In the genomic region with DNA sequence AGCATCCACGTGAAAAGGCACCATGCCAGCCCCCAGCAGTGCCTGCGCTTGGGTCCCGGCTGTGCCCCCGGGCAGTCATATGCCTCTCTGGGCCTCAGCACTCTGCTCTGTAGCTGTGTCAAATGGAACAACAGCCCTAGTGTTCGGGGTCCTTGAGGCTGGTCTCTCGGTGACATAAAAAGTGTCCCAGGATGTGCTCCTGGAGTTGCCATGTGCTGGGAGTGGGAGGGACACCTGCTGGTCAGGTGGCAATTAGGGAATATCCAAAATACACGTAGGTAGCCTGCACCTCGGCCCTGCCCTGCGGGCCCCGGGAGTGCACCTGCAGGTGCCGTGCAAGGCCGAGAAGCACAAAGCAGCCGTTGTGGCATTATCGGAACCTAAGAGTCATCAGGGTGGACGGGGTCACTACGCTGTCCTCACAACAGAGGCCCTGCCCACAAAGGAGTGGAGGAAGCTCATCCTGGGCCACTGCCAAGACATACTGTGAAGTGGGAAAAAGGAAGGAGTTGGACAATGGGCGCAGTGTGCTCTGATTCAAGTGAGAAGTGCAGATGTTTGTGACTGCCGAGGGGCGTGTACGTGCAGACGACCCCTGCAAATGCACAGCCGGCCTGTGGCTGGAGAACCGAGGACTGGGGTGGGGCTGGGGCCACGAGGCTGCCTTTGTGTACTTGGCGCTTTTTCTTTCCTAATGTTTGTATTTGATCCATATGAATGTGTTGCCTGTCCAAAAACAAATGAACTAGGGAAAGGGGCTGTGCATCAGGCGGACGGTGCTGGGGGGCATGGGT, we compare ENCODE assay signal across 10 cellular contexts. TPM values are rescaled to one million over a fixed set of nuclear protein-coding genes. Genes with fewer than 3 reads are reported as not detected.
DNase-seq lines count a peak whose midpoint lies in the region; ATAC-seq and TF ChIP-seq lines count a peak whose summit lies in the region.
"Had no signal": no experiment of that assay in that cellular context is flagged by ENCODE, and none has a peak within 500 bp of the region (broad histone marks: within the 10 kb centered on the region; RNA-seq: fewer than 3 reads in every experiment).

No MANE protein-coding gene starts in this region.

- TF ChIP-seq CTCF in RWPE2 (IDR thresholded peaks at IDR 0.05; ENCODE audit: poor library complexity, severe bottlenecking): peak; percentile 49
- no peak for TF ChIP-seq CTCF in nephron progenitor cell (IDR thresholded peaks at IDR 0.05)

- H3K4me3 Mint-ChIP-seq in nephron progenitor cell: no peak overlapping the region
- no peak overlapping the region for H3K4me3 Mint-ChIP-seq in T-helper 17 cell
- H3K4me3 Mint-ChIP-seq: activated naive CD8-positive, alpha-beta T cell treated with anti-CD3 and anti-CD28 coated beads, Interleukin-2, amount 50 U/mL, for 24 hours had no signal

- H3K9me3 ChIP-seq in RWPE2 (ENCODE audit: severe bottlenecking) (no peaks in the 10 kb centered on the region), T-helper 17 cell (ENCODE audit: control insufficient read depth, low read length, poor library complexity, severe bottlenecking) (no peaks in the 10 kb centered on the region)

- H3K4me1 Mint-ChIP-seq in nephron progenitor cell (peaks cover 35% of the 10 kb centered on the region), T-helper 17 cell (no peaks in the 10 kb centered on the region)
- H3K4me1 Mint-ChIP-seq: activated naive CD8-positive, alpha-beta T cell treated with anti-CD3 and anti-CD28 coated beads, Interleukin-2, amount 50 U/mL, for 24 hours had no signal

- peak; percentile 88 for DNase-seq in HT1080 (ENCODE audit: low read depth)
- DNase-seq in RWPE2 (ENCODE audit: low spot score): no peak
- peak; percentile 70 for DNase-seq in Right ventricle myocardium superior
- peak; percentile 41 for DNase-seq in pulmonary artery endothelial cell (ENCODE audit: low read depth, low spot score)
- DNase-seq in stimulated activated CD8-positive, alpha-beta memory T cell treated with anti-CD3 and anti-CD28 coated beads, Interleukin-4, amount 100 ng/mL, for 48 hours: no peak
- no peak for DNase-seq in nephron progenitor cell
- no peak for DNase-seq in T-helper 17 cell
- DNase-seq: activated naive CD8-positive, alpha-beta T cell treated with anti-CD3 and anti-CD28 coated beads, Interleukin-2, amount 50 U/mL, for 24 hours; mesendoderm had no signal

- H3K27me3 ChIP-seq in RWPE2 (ENCODE audit: insufficient read depth, poor library complexity, severe bottlenecking): no peaks in the 10 kb centered on the region

- no peak overlapping the region for H3K27ac ChIP-seq in RWPE2 (ENCODE audit: poor library complexity, severe bottlenecking)

- no peaks in the 10 kb centered on the region for H3K36me3 Mint-ChIP-seq in nephron progenitor cell (ENCODE audit: low read depth)
- no peaks in the 10 kb centered on the region for H3K36me3 Mint-ChIP-seq in T-helper 17 cell (ENCODE audit: low read depth)

- ATAC-seq in RWPE2 (ENCODE audit: low read depth) (peak; percentile 23), Right ventricle myocardium superior (ENCODE audit: poor library complexity) (peak; percentile 55), T-helper 17 cell (no peak), HG02840 (IDR thresholded peaks at IDR 0.05; ENCODE audit: low FRiP score, unreplicated experiment) (no peak)
- ATAC-seq: activated naive CD8-positive, alpha-beta T cell treated with anti-CD3 and anti-CD28 coated beads, Interleukin-2, amount 50 U/mL, for 24 hours had no signal

- no peaks in the 10 kb centered on the region for H3K36me3 ChIP-seq in RWPE2 (ENCODE audit: low read depth)

- peaks cover 24% of the 10 kb centered on the region for H3K4me1 ChIP-seq in RWPE2 (ENCODE audit: insufficient read depth, poor library complexity, severe bottlenecking)

- H3K27me3 Mint-ChIP-seq in nephron progenitor cell (ENCODE audit: low read depth, poor library complexity) (peaks cover 20% of the 10 kb centered on the region), T-helper 17 cell (no peaks in the 10 kb centered on the region)
- H3K27me3 Mint-ChIP-seq: activated naive CD8-positive, alpha-beta T cell treated with anti-CD3 and anti-CD28 coated beads, Interleukin-2, amount 50 U/mL, for 24 hours had no signal

- H3K27ac Mint-ChIP-seq in nephron progenitor cell: no peak overlapping the region
- H3K27ac Mint-ChIP-seq in T-helper 17 cell: no peak overlapping the region
- H3K27ac Mint-ChIP-seq: activated naive CD8-positive, alpha-beta T cell treated with anti-CD3 and anti-CD28 coated beads, Interleukin-2, amount 50 U/mL, for 24 hours had no signal

- intact Hi-C loops in Right ventricle myocardium superior (cut with DNase I): no loop called here

- no peaks in the 10 kb centered on the region for H3K9me3 Mint-ChIP-seq in nephron progenitor cell
- H3K9me3 Mint-ChIP-seq: activated naive CD8-positive, alpha-beta T cell treated with anti-CD3 and anti-CD28 coated beads, Interleukin-2, amount 50 U/mL, for 24 hours had no signal

- H3K4me3 ChIP-seq in RWPE2 (ENCODE audit: severe bottlenecking): no peak overlapping the region

RNA-seq across cellular contexts. Expression of gene SLCO4A1, which starts 24.6 kb away (rescaled TPM):
- total RNA-seq in HT1080 (2014; rRNA removed; shearing (Covaris generic)): 45.5 and 55.7 TPM in 2 replicates
- polyA plus RNA-seq in HT1080 (2015; cell fraction: cytosol; rRNA removed): 19.0 and 26.2 TPM in 2 replicates
- polyA plus RNA-seq in HT1080 (2015; cell fraction: nucleus; rRNA removed): 43.9 and 50.8 TPM in 2 replicates
- 12.1 TPM for total RNA-seq in Right ventricle myocardium superior
- 3.6 and 10.4 TPM in 2 replicates for total RNA-seq in pulmonary artery endothelial cell
- 1 to 10 TPM; 1.9 TPM for total RNA-seq in T-helper 17 cell

RNA-seq across cellular contexts. Expression of gene NTSR1, which starts 41.7 kb away (rescaled TPM):
- total RNA-seq in HT1080 (2014; rRNA removed; shearing (Covaris generic)): 0.19 and 0.50 TPM in 2 replicates
- polyA plus RNA-seq in HT1080 (2015; cell fraction: cytosol; rRNA removed): 0.10 and 0.22 TPM in 2 replicates
- 0.15 and 0.24 TPM in 2 replicates for polyA plus RNA-seq in HT1080 (2015; cell fraction: nucleus; rRNA removed)
- total RNA-seq in Right ventricle myocardium superior (not detected), pulmonary artery endothelial cell (1.8 and 2.2 TPM in 2 replicates), T-helper 17 cell (under 1 TPM in 1 of 2 donors, not detected in 1; 0.10 TPM)

Comparison
In these comparisons a context has a peak if more than half of its experiments do, and no peak if none do; other contexts are left out.
1. DNase-seq: peak in HT1080 (single experiment), Right ventricle myocardium superior (single experiment) and pulmonary artery endothelial cell (single experiment); none in RWPE2 (single experiment), stimulated activated CD8-positive, alpha-beta memory T cell treated with anti-CD3 and anti-CD28 coated beads, Interleukin-4, amount 100 ng/mL, for 48 hours (single experiment), nephron progenitor cell (single experiment) and T-helper 17 cell (0 of 3).
2. ATAC-seq: peak in RWPE2 (single experiment) and Right ventricle myocardium superior (single experiment); none in T-helper 17 cell (single experiment) and HG02840 (single experiment).